Comparison of ENCODE assay signal across 1 cellular context in the genomic region with DNA sequence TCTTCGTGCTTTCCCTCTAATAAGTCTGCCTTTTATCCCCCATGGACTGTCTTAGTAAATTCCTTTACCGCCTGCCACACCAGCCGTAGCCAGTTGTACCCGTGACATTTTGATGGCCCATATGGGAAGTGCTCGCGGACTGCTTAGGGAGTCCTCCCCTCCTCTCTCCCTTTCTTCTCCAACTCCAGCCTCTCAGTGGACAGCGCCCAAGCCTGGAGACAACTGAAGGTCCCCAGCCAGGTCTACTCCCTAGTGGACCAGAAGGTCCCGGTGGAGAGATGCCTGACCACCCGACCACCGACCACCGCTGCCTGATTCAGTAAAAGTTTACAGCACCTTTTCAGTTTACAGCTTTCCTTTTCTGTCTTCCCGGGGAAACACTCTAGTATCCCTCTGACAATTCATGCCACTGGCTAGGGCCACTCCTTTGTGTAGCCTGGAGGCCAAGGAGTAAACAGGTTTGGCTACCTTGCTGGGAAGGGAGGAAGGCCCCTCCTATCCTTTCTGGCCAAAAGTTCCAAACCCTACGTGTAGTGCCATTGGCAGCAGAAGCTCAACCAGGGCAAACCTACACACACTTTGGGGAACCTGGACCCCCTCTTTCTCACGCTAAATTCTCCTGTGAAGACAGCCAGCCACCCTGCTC.
TF ChIP-seq lines count a peak whose summit lies in the region.

No MANE protein-coding gene starts in this region.

TF ChIP-seq in HepG2, 621 proteins besides CTCF, POLR2A, EP300 and RAD21:
- TF ChIP-seq SP4 (CRISPR knock-in tag; IDR thresholded peaks at IDR 0.05) (no peak), NR2F2 (IDR thresholded peaks at IDR 0.05; ENCODE audit: borderline replicate concordance, low read depth) (no peak), ZNF263 (CRISPR knock-in tag; IDR thresholded peaks at IDR 0.05) (0 out of 2 replicates have a peak, but pooled peaks have one; percentile 21), ZNF614 (CRISPR knock-in tag; IDR thresholded peaks at IDR 0.05; ENCODE audit: borderline replicate concordance) (no peak)
- TF ChIP-seq, protein P1, sequence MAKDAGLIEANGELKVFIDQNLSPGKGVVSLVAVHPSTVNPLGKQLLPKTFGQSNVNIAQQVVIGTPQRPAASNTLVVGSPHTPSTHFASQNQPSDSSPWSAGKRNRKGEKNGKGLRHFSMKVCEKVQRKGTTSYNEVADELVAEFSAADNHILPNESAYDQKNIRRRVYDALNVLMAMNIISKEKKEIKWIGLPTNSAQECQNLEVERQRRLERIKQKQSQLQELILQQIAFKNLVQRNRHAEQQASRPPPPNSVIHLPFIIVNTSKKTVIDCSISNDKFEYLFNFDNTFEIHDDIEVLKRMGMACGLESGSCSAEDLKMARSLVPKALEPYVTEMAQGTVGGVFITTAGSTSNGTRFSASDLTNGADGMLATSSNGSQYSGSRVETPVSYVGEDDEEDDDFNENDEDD (CRISPR knock-in tag; IDR thresholded peaks at IDR 0.05; ENCODE audit: borderline replicate concordance) = no peak
